ENCODE assay signal across 34 cellular contexts in the genomic region with DNA sequence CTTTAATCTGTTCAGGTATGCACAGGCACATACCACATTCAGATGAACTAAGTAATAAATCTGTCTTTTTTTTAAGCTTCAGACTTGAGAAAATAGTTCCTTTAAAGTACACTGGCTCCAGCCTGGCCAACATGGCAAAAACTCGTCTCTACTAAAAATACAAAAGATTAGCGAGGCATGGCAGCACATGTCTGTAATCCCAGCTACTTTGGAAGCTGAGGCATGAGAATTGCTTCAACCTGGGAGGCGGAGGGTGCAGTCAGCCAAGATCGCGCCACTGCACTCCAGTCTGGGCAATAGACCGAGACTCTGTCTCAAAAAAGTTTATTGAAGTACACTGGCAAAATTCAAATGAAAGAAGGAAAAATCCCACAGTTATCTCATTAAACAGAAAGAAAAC.
"Had no signal": no experiment of that assay in that cellular context is flagged by ENCODE, and none has a peak within 500 bp of the region (broad histone marks: within the 10 kb centered on the region; RNA-seq: fewer than 3 reads in every experiment).

No MANE protein-coding gene starts in this region.

- H3K27ac ChIP-seq: SJSA1, WERI-Rb-1 had no signal

- H3K27me3 ChIP-seq: SJSA1 had no signal

- DNase-seq: activated CD4-positive, alpha-beta memory T cell treated with anti-CD3 and anti-CD28 coated beads, Interleukin-2, amount 10 ng/mL, durations not matched to agents 7 days and 5 days; activated CD4-positive, alpha-beta T cell treated with anti-CD3 and anti-CD28 coated beads for 1 hour; activated CD4-positive, alpha-beta T cell treated with anti-CD3 and anti-CD28 coated beads for 48 hours; activated CD4-positive, CD25-positive, alpha-beta regulatory T cell; activated CD8-positive, alpha-beta memory T cell treated with anti-CD3 and anti-CD28 coated beads for 24 hours; activated CD8-positive, alpha-beta memory T cell treated with anti-CD3 and anti-CD28 coated beads, Interleukin-2, amount 10 ng/mL, durations not matched to agents 7 days and 5 days; activated CD8-positive, alpha-beta memory T cell treated with anti-CD3 and anti-CD28 coated beads, Interleukin-2, amount 50 U/mL, for 48 hours; activated effector memory CD4-positive, alpha-beta T cell treated with Interleukin-2 at 50 U/mL for 16 hours; activated naive CD4-positive, alpha-beta T cell treated with anti-CD3 and anti-CD28 coated beads, Interleukin-2, amount 10 ng/mL, durations not matched to agents 7 days and 5 days; activated naive CD8-positive, alpha-beta T cell treated with anti-CD3 and anti-CD28 coated beads, Interleukin-2, amount 50 U/mL, for 24 hours; activated T-cell treated with anti-CD3 and anti-CD28 coated beads, Interleukin-2, amount 50 U/mL, for 48 hours; anterior cingulate cortex; caudate nucleus; IMR-90; NCI-H1048; NCI-H1105 treated with DMSO at 0.1 percent for 48 hours; NCI-H1436; NCI-H1694 treated with DMSO at 0.1 percent for 48 hours; NCI-H2029; NCI-H2171; NCI-H2227 treated with DMSO at 0.1 percent for 48 hours; NCI-H446; NCI-H510A treated with DMSO at 0.1 percent for 48 hours; NCI-H526 treated with DMSO at 0.1 percent for 48 hours; NCI-H774; RPMI8226; SHP77 treated with DMSO at 0.1 percent for 48 hours; SW 1271; T-helper 1 cell; T-helper 2 cell; T-helper 9 cell; WERI-Rb-1 had no signal

- H3K4me3 ChIP-seq: K562, SJSA1 had no signal

- H3K4me1 ChIP-seq: SJSA1 had no signal

- H3K9me3 ChIP-seq: SJSA1 had no signal
